ENCODE assay signal across 8 cellular contexts in genomic region chr2:148022351-148022750, GRCh38. TPM values are rescaled to one million over a fixed set of nuclear protein-coding genes. Genes with fewer than 3 reads are reported as not detected.
DNase-seq lines count a peak whose midpoint lies in the region; ATAC-seq and TF ChIP-seq lines count a peak whose summit lies in the region.

No MANE protein-coding gene starts in this region.

- ATAC-seq in central memory CD8-positive, alpha-beta T cell (replicated peaks; ENCODE audit: extremely low read depth, poor library complexity, severe bottlenecking): no peak
- ATAC-seq in GM18520 (IDR thresholded peaks at IDR 0.05; ENCODE audit: unreplicated experiment): no peak

- no peak overlapping the region for H2AFZ ChIP-seq in Karpas-422 (ENCODE audit: low read length)

- H3K4me1 ChIP-seq in BE2C: no peaks in the 10 kb centered on the region
- H3K4me1 ChIP-seq in Karpas-422 (ENCODE audit: low read length): peaks cover 52% of the 10 kb centered on the region
- peaks cover 0 to 22% of the 10 kb centered on the region in 2 donors for H3K4me1 ChIP-seq in muscle layer of duodenum (ENCODE audit: control insufficient read depth in 1 of 2, insufficient read depth in 2 of 2, low read length in 2 of 2)

- H3K27ac ChIP-seq in Karpas-422 (ENCODE audit: low read length) (no peak overlapping the region), muscle layer of duodenum (ENCODE audit: low read length) (peak overlapping the region; percentile 93)

- H3K4me3 Mint-ChIP-seq in central memory CD8-positive, alpha-beta T cell: peak overlapping the region; percentile 93

- peak overlapping the region; percentile 87 for H3K4me2 ChIP-seq in Karpas-422 (ENCODE audit: low read depth, low read length, poor library complexity, severe bottlenecking)

- peak overlapping the region; percentile 95 for H3K27ac Mint-ChIP-seq in central memory CD8-positive, alpha-beta T cell (ENCODE audit: low read depth)

- H3K9me2 ChIP-seq in Karpas-422 (replicated peaks; ENCODE audit: insufficient read depth, low read length): no peaks in the 10 kb centered on the region

- H3K4me3 ChIP-seq in BE2C (ENCODE audit: low read depth, low read length) (peak overlapping the region; percentile 77), Karpas-422 (ENCODE audit: low read length) (peak overlapping the region; percentile 92), muscle layer of duodenum (ENCODE audit: low read depth in 1 of 2, low read length in 2 of 2) (peak overlapping the region; percentile 92 to 94)

- no peaks in the 10 kb centered on the region for H3K36me3 ChIP-seq in BE2C
- H3K36me3 ChIP-seq in Karpas-422 (ENCODE audit: insufficient read depth, low read length): peaks cover 9% of the 10 kb centered on the region; the same call in 1 of the 2 replicates
- no peaks in the 10 kb centered on the region for H3K36me3 ChIP-seq in muscle layer of duodenum (ENCODE audit: control insufficient read depth in 1 of 2, insufficient read depth in 2 of 2, low read length in 2 of 2)

- H3K27me3 ChIP-seq in BE2C (no peaks in the 10 kb centered on the region), Karpas-422 (ENCODE audit: low read length) (no peaks in the 10 kb centered on the region), muscle layer of duodenum (ENCODE audit: low read depth, low read length) (no peaks in the 10 kb centered on the region)

- H3K4me1 Mint-ChIP-seq in central memory CD8-positive, alpha-beta T cell: peaks cover 55% of the 10 kb centered on the region

- no peaks in the 10 kb centered on the region for H4K20me1 ChIP-seq in Karpas-422 (ENCODE audit: insufficient read depth, low read depth, low read length)

- H3K9ac ChIP-seq in Karpas-422 (ENCODE audit: low read length): peak overlapping the region; percentile 89

- no peak for TF ChIP-seq CTCF in BE2C (IDR thresholded peaks at IDR 0.05; ENCODE audit: low read depth, low read length)

- H3K9me3 ChIP-seq in BE2C (no peaks in the 10 kb centered on the region), Karpas-422 (ENCODE audit: low read length) (no peaks in the 10 kb centered on the region), muscle layer of duodenum (ENCODE audit: control insufficient read depth in 1 of 2, low read length in 2 of 2) (no peaks in the 10 kb centered on the region)

- no peak for DNase-seq in BE2C
- peak; percentile 46 for DNase-seq in Karpas-422
- no peak for DNase-seq in central memory CD8-positive, alpha-beta T cell (ENCODE audit: low spot score in 2 of 2)
- no peak for DNase-seq in anterior cingulate cortex (lab: John Stamatoyannopoulos, UW)
- no peak for DNase-seq in dedifferentiated amniotic fluid mesenchymal stem cell (ENCODE audit: extremely low spot score)
- DNase-seq in HuH-7.5 (ENCODE audit: low spot score): no peak

- no peaks in the 10 kb centered on the region for H3K9me3 Mint-ChIP-seq in central memory CD8-positive, alpha-beta T cell

- peaks cover 15% of the 10 kb centered on the region for H3K36me3 Mint-ChIP-seq in central memory CD8-positive, alpha-beta T cell (ENCODE audit: insufficient read depth)

- H3K27me3 Mint-ChIP-seq in central memory CD8-positive, alpha-beta T cell: no peaks in the 10 kb centered on the region

- H3K79me2 ChIP-seq in Karpas-422 (ENCODE audit: low read length): peaks cover 96% of the 10 kb centered on the region

RNA-seq across cellular contexts. Expression of gene MBD5, which starts 1.5 kb away (rescaled TPM):
- polyA plus RNA-seq in BE2C (2012; ENCODE audit: insufficient read depth, insufficient read length, low read depth): 16.9 TPM
- total RNA-seq in Karpas-422 (2014; rRNA removed; shearing (Covaris generic); ENCODE audit: low replicate concordance): 19.2 and 64.7 TPM in 2 replicates

RNA-seq across cellular contexts. Expression of gene ORC4, which starts 1.8 kb away (rescaled TPM):
- polyA plus RNA-seq in BE2C (2012; ENCODE audit: insufficient read depth, insufficient read length, low read depth): 25.0 TPM
- 20.1 and 63.1 TPM in 2 replicates for total RNA-seq in Karpas-422 (2014; rRNA removed; shearing (Covaris generic); ENCODE audit: low replicate concordance)
